ENCODE assay signal across 5 cellular contexts in genomic region chr18:45818765-45819164, GRCh38. TPM values are rescaled to one million over a fixed set of nuclear protein-coding genes. Genes with fewer than 3 reads are reported as not detected.
"Had no signal": no experiment of that assay in that cellular context is flagged by ENCODE, and none has a peak within 500 bp of the region (broad histone marks: within the 10 kb centered on the region; RNA-seq: fewer than 3 reads in every experiment).

No MANE protein-coding gene starts in this region.

RNA-seq across cellular contexts. Expression of gene SIGLEC15, which starts 6.7 kb away (rescaled TPM):
- total RNA-seq: activated B cell treated with CpG ODN at 0.5 μM for 24 hours; activated CD4-positive, alpha-beta T cell treated with anti-CD3 and anti-CD28 coated beads, Interleukin-2, amount 10 ng/mL, durations not matched to agents 24 days and 14 days; activated CD8-positive, alpha-beta memory T cell treated with anti-CD3 and anti-CD28 coated beads, Interleukin-2, amount 10 ng/mL, durations not matched to agents 7 days and 5 days; activated T-helper 1 cell treated with anti-CD3 and anti-CD28 coated beads, Interleukin-12 subunit alpha, Interleukin-12 subunit beta, Interleukin-2, Interleukin-4 antibody, amounts not matched to agents 30 ng/mL and 10 ng/mL and 1 ng/mL, durations not matched to agents 14 hours and 24 hours and 36 hours; K562 had no signal
- polyA plus RNA-seq: K562 had no signal
